20 cellular contexts compared by ENCODE assay signal in genomic region chr12:100339071-100339470, GRCh38. TPM values are rescaled to one million over a fixed set of nuclear protein-coding genes. Genes with fewer than 3 reads are reported as not detected.
A peak's percentile ranks its signal among the peaks of the same experiment; 100 is the strongest.
DNase-seq lines count a peak whose midpoint lies in the region; ATAC-seq, FAIRE-seq and TF ChIP-seq lines count a peak whose summit lies in the region.
"Had no signal": no experiment of that assay in that cellular context is flagged by ENCODE, and none has a peak within 500 bp of the region (broad histone marks: within the 10 kb centered on the region; RNA-seq: fewer than 3 reads in every experiment).

No MANE protein-coding gene starts in this region.

- H3K36me3 ChIP-seq in OCI-LY7 (ENCODE audit: insufficient read depth, low read length) (peaks cover 43% of the 10 kb centered on the region; the same call in 1 of the 2 replicates), stomach (peaks cover 3 to 67% (median 56%) of the 10 kb centered on the region in 4 donors), esophagus muscularis mucosa (peaks cover 20 to 63% (median 34%) of the 10 kb centered on the region in 4 donors)

- DNase-seq in A549 (ENCODE audit: low read depth in 1 of 2, low spot score in 1 of 2) (no peak), GM12892 (ENCODE audit: insufficient read length) (no peak), OCI-LY7 (ENCODE audit: low spot score) (no peak), stomach (no peak), esophagus muscularis mucosa (ENCODE audit: extremely low spot score) (no peak)
- DNase-seq: BE2C; CD4-positive, alpha-beta memory T cell; COR-L47; DND-41; GDM1; GM23248; H9 had no signal

- POLR2A ChIA-PET in A549 (lab: Yijun Ruan, JAX) = no interaction called here
- POLR2A ChIA-PET in OCI-LY7 (lab: Charles Lee) = no interaction called here

- no peak overlapping the region for H3K27ac ChIP-seq in A549
- H3K27ac ChIP-seq in OCI-LY7 (ENCODE audit: low read depth, low read length, poor library complexity, severe bottlenecking) = no peak overlapping the region
- H3K27ac ChIP-seq in stomach = no peak overlapping the region
- no peak overlapping the region for H3K27ac ChIP-seq in esophagus muscularis mucosa (replicated peaks in 1 of 4)
- H3K27ac ChIP-seq: C4-2B, GM23248 had no signal

- no peak overlapping the region for H3K4me2 ChIP-seq in A549
- H3K4me2 ChIP-seq in OCI-LY7 (ENCODE audit: low read length) = no peak overlapping the region

- H2AFZ ChIP-seq in OCI-LY7 (ENCODE audit: low read length) = no peak overlapping the region
- H2AFZ ChIP-seq: GM23248 had no signal

- TF ChIP-seq CTCF in A549 (IDR thresholded peaks at IDR 0.05) (no peak), OCI-LY7 (conservative IDR thresholded peaks at IDR 0.05; ENCODE audit: low read length) (no peak), stomach (IDR thresholded peaks at IDR 0.05) (no peak), esophagus muscularis mucosa (IDR thresholded peaks at IDR 0.05) (no peak)

- H3K4me3 ChIP-seq in A549 = no peak overlapping the region
- no peak overlapping the region for H3K4me3 ChIP-seq in OCI-LY7 (ENCODE audit: low read depth, low read length, poor library complexity, severe bottlenecking)
- H3K4me3 ChIP-seq in stomach = no peak overlapping the region
- no peak overlapping the region for H3K4me3 ChIP-seq in esophagus muscularis mucosa
- H3K4me3 ChIP-seq: GM23248 had no signal

- no peak for ATAC-seq in A549
- ATAC-seq in GM21576 (IDR thresholded peaks at IDR 0.05; ENCODE audit: unreplicated experiment) = peak; percentile 53
- no peak for ATAC-seq in HG03432 (IDR thresholded peaks at IDR 0.05; ENCODE audit: unreplicated experiment)
- ATAC-seq: HepG2 had no signal

- CTCF ChIA-PET in A549 (lab: Yijun Ruan, JAX) = no interaction called here
- CTCF ChIA-PET in OCI-LY7 (lab: Charles Lee; ENCODE audit: unreplicated experiment) = no interaction called here

- H4K20me1 ChIP-seq in OCI-LY7 (ENCODE audit: insufficient read depth, low read length) = no peaks in the 10 kb centered on the region

- intact Hi-C loops in OCI-LY7 (cut with micrococcal nuclease; ENCODE audit: unreplicated experiment) = no loop called here
- intact Hi-C loops in stomach (cut with DNase I; ENCODE audit: low total_unique reads) = no loop called here
- intact Hi-C loops in esophagus muscularis mucosa (cut with DNase I) = no loop called here

- peak; percentile 7 for FAIRE-seq in A549 (lab: Jason Lieb, UNC)
- peak; percentile 42 for FAIRE-seq in GM12892 (lab: Jason Lieb, UNC)
- FAIRE-seq: A204.1, D721Med, HepG2 had no signal

- H3K27me3 ChIP-seq in stomach (no peaks in the 10 kb centered on the region), esophagus muscularis mucosa (no peaks in the 10 kb centered on the region)
- H3K27me3 ChIP-seq: BE2C had no signal

- H3K9me2 ChIP-seq in OCI-LY7 (ENCODE audit: insufficient read depth, low read length) = no peaks in the 10 kb centered on the region

- TF ChIP-seq RAD21 in A549 (conservative IDR thresholded peaks at IDR 0.05 in 1 of 2, IDR thresholded peaks at IDR 0.05 in 1 of 2) = no peak

- H3K9me3 ChIP-seq in A549 (no peaks in the 10 kb centered on the region), OCI-LY7 (ENCODE audit: low read length) (no peaks in the 10 kb centered on the region), stomach (no peaks in the 10 kb centered on the region), esophagus muscularis mucosa (no peaks in the 10 kb centered on the region)
- H3K9me3 ChIP-seq: BE2C had no signal

- no peaks in the 10 kb centered on the region for H3K79me2 ChIP-seq in OCI-LY7 (ENCODE audit: insufficient read depth, low read depth, low read length)

- TSS peak; percentile 29 for BruUV-seq in OCI-LY7 (replicated peaks; lab: Mats Ljungman, UMichigan)

- TF ChIP-seq POLR2A in A549 (IDR thresholded peaks at IDR 0.05; ENCODE audit: low read length) (no peak), GM12892 (IDR thresholded peaks at IDR 0.05; ENCODE audit: low read depth, low read length) (no peak), stomach (IDR thresholded peaks at IDR 0.05) (no peak), esophagus muscularis mucosa (IDR thresholded peaks at IDR 0.05; ENCODE audit: low read depth) (no peak)

- TF ChIP-seq EP300 in A549 (IDR thresholded peaks at IDR 0.05) (no peak), stomach (IDR thresholded peaks at IDR 0.05) (no peak), esophagus muscularis mucosa (IDR thresholded peaks at IDR 0.05) (no peak)

- H3K4me1 ChIP-seq in A549 (no peaks in the 10 kb centered on the region), OCI-LY7 (ENCODE audit: insufficient read depth, low read length, poor library complexity, severe bottlenecking) (no peaks in the 10 kb centered on the region), stomach (peaks cover 0 to 36% (median 22%) of the 10 kb centered on the region in 4 donors), esophagus muscularis mucosa (no peaks in the 10 kb centered on the region)
- H3K4me1 ChIP-seq: BE2C had no signal

TF ChIP-seq in A549, 52 proteins besides CTCF, POLR2A, EP300 and RAD21:
- no peak for TF ChIP-seq JUNB (IDR thresholded peaks at IDR 0.05)
- TF ChIP-seq TFCP2L1 (CRISPR knock-in tag; IDR thresholded peaks at IDR 0.05) = no peak
- no peak for TF ChIP-seq BHLHE40 (IDR thresholded peaks at IDR 0.05; ENCODE audit: low read depth, low read length)
- TF ChIP-seq CBX2 (IDR thresholded peaks at IDR 0.05; ENCODE audit: borderline replicate concordance, low read depth) = no peak
- no peak for TF ChIP-seq ZNF302 (CRISPR knock-in tag; IDR thresholded peaks at IDR 0.05)
- no peak for TF ChIP-seq RCOR1 (IDR thresholded peaks at IDR 0.05; ENCODE audit: low read depth, low read length)
- TF ChIP-seq, protein P1, sequence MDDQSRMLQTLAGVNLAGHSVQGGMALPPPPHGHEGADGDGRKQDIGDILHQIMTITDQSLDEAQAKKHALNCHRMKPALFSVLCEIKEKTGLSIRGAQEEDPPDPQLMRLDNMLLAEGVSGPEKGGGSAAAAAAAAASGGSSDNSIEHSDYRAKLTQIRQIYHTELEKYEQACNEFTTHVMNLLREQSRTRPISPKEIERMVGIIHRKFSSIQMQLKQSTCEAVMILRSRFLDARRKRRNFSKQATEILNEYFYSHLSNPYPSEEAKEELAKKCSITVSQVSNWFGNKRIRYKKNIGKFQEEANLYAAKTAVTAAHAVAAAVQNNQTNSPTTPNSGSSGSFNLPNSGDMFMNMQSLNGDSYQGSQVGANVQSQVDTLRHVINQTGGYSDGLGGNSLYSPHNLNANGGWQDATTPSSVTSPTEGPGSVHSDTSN (IDR thresholded peaks at IDR 0.05) = no peak
- TF ChIP-seq ESRRA (IDR thresholded peaks at IDR 0.05; ENCODE audit: borderline replicate concordance, low read length) = no peak
TF ChIP-seq in A549: peak in this region for 0.

RNA-seq across cellular contexts. Expression of gene SLC17A8, which starts 17.8 kb away (rescaled TPM):
- polyA plus RNA-seq in A549 (2011; rRNA removed) = 0.04 and 0.05 TPM in 2 replicates
- not detected in 2 replicates for polyA plus RNA-seq in A549 (2012; cell fraction: cytosol; rRNA removed)
- polyA plus RNA-seq in A549 (2012; cell fraction: nucleus; rRNA removed) = not detected in 2 replicates
- polyA plus RNA-seq in A549 (2017; fragmentation: RNase III; extraction: RNeasy Plus Mini Kit Qiagen cat#74134 plus additional on column Dnase treatment) = 0.03 TPM in 2 of 3 replicates, not detected in the other
- polyA minus RNA-seq in A549 (2011; rRNA and poly(A)+ RNA removed) = 0.58 TPM in 1 of 2 replicates, not detected in the other
- polyA plus RNA-seq in GM12892 (2012; ENCODE audit: missing spikeins) = not detected
- total RNA-seq in OCI-LY7 (2014; rRNA removed; shearing (Covaris generic)) = not detected in 2 replicates
- total RNA-seq in OCI-LY7 (2022) = not detected in 2 replicates
- total RNA-seq in stomach = 10 to 100 TPM in 1 of 5 donors, 1 to 10 TPM in 1, under 1 TPM in 1, not detected in 2; 0.29 to 16.8 (median 1.7) TPM
- not detected for polyA plus RNA-seq in stomach
- not detected for total RNA-seq in esophagus muscularis mucosa
- total RNA-seq: CD4-positive, alpha-beta memory T cell; GM23248; H9; HT-29 had no signal
- polyA plus RNA-seq: AG04450; CD4-positive, alpha-beta memory T cell; GM23248 had no signal
